2 cellular contexts compared by ENCODE assay signal in the genomic region with DNA sequence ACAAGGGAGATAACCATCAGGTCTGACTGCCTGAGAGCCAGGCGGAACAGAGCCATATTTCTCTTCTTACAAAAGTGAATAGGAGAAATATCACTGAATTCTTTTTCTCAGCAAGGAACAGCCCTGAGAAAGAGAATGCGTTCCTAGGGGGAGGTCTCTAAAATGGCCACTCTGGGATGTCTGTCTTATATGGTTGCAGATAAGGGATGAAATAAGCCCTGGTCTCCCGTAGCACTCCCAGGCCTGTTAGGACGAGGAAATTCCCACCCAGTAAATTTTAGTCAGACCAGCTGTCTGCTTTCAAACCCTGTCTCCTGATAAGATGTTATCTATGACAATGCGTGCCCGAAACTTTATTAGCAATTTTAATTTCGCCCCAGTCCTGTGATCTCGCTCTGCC.
TF ChIP-seq lines count a peak whose summit lies in the region.

No MANE protein-coding gene starts in this region.

TF ChIP-seq in GM12878, 131 proteins besides CTCF, POLR2A, EP300 and RAD21:
- TF ChIP-seq, protein P1, sequence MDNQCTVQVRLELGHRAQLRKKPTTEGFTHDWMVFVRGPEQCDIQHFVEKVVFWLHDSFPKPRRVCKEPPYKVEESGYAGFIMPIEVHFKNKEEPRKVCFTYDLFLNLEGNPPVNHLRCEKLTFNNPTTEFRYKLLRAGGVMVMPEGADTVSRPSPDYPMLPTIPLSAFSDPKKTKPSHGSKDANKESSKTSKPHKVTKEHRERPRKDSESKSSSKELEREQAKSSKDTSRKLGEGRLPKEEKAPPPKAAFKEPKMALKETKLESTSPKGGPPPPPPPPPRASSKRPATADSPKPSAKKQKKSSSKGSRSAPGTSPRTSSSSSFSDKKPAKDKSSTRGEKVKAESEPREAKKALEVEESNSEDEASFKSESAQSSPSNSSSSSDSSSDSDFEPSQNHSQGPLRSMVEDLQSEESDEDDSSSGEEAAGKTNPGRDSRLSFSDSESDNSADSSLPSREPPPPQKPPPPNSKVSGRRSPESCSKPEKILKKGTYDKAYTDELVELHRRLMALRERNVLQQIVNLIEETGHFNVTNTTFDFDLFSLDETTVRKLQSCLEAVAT (IDR thresholded peaks at IDR 0.05) = peak; percentile 53; the same call in 1 of the 2 replicates
- TF ChIP-seq CBX5 (IDR thresholded peaks at IDR 0.05; ENCODE audit: low read depth) = peak; percentile 67; the same call in 1 of the 2 replicates
TF ChIP-seq in GM12878: peak in this region for 2; not testable (repeated sequence) for 129.

TF ChIP-seq in K562, 482 proteins besides CTCF, POLR2A, EP300 and RAD21:
- TF ChIP-seq TRIM28 (IDR thresholded peaks at IDR 0.05) (0 out of 2 replicates have a peak, but pooled peaks have one; percentile 40), CBX3 (IDR thresholded peaks at IDR 0.05; ENCODE audit: borderline replicate concordance in 1 of 2, low read length in 2 of 2) (peak in 1 of 2 experiments; percentile 82; a peak in 2 of 3 replicates), CBX5 (IDR thresholded peaks at IDR 0.05; ENCODE audit: borderline replicate concordance, low read depth) (peak; percentile 76; the same call in 1 of the 2 replicates)
TF ChIP-seq in K562: peak in this region for 3; not testable (repeated sequence) for 479.
